Comparison of ENCODE assay signal across 19 cellular contexts in the genomic region with DNA sequence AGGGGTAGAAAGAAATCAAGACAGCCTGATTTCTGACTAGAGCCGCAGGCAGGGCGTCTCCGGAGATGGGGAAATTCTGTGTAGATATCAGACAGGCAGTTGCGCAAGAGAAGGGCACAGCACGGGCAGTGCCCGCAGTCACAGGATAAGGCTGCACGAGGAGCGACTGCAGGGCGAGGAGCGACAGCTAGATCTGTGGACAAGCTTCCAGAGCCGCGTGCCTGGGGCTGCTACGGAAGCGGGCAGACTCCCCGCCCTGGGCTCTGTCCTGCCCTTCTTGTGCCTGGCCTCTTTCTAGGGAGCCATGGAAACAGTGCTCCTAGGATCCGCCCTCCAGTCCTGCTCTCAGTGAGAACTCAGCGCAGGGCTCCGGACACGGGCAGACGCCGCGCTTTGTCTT.
"Had no signal": no experiment of that assay in that cellular context is flagged by ENCODE, and none has a peak within 500 bp of the region (broad histone marks: within the 10 kb centered on the region; RNA-seq: fewer than 3 reads in every experiment).

No MANE protein-coding gene starts in this region.

- ATAC-seq: activated CD8-positive, alpha-beta T cell treated with anti-CD3 and anti-CD28 coated beads for 36 hours; activated T-helper 17 cell treated with anti-CD3 and anti-CD28 coated beads, Interleukin-2, amount 50 U/mL, for 72 hours; effector memory CD8-positive, alpha-beta T cell; naive thymus-derived CD4-positive, alpha-beta T cell; stimulated activated naive CD8-positive, alpha-beta T cell treated with anti-CD3 and anti-CD28 coated beads, Interleukin-15, Interleukin-2, amounts not matched to agents 100 U/mL and 50 U/mL, for 24 hours had no signal

- DNase-seq: activated CD4-positive, alpha-beta T cell treated with anti-CD3 and anti-CD28 coated beads, Interleukin-2, amount 10 ng/mL, durations not matched to agents 24 days and 14 days; activated CD4-positive, CD25-positive, alpha-beta regulatory T cell; activated CD8-positive, alpha-beta T cell treated with anti-CD3 and anti-CD28 coated beads for 36 hours; activated naive CD4-positive, alpha-beta T cell; activated naive CD8-positive, alpha-beta T cell treated with anti-CD3 and anti-CD28 coated beads for 36 hours; activated T-cell treated with anti-CD3 and anti-CD28 coated beads, Interleukin-2, amount 50 U/mL, for 1 hour; amygdala; effector memory CD8-positive, alpha-beta T cell; mesendoderm; naive thymus-derived CD4-positive, alpha-beta T cell; stimulated activated naive CD8-positive, alpha-beta T cell treated with anti-CD3 and anti-CD28 coated beads, Interleukin-15, Interleukin-2, amounts not matched to agents 100 U/mL and 50 U/mL, for 24 hours had no signal

- H3K4me3 ChIP-seq: hepatocyte, neural progenitor cell, prostate gland, right atrium auricular region, tibial nerve, vagina had no signal

- FAIRE-seq: TTC549 had no signal
